ENCODE assay signal across 18 cellular contexts in genomic region chr11:65803797-65804492, GRCh38. TPM values are rescaled to one million over a fixed set of nuclear protein-coding genes. Genes with fewer than 3 reads are reported as not detected.
A peak's percentile ranks its signal among the peaks of the same experiment; 100 is the strongest.
DNase-seq lines count a peak whose midpoint lies in the region; ATAC-seq and TF ChIP-seq lines count a peak whose summit lies in the region.
"Had no signal": no experiment of that assay in that cellular context is flagged by ENCODE, and none has a peak within 500 bp of the region (broad histone marks: within the 10 kb centered on the region; RNA-seq: fewer than 3 reads in every experiment).

No MANE protein-coding gene starts in this region.

- TF ChIP-seq CTCF in DND-41 (IDR thresholded peaks at IDR 0.05; ENCODE audit: borderline replicate concordance, extremely low read depth, low read length, poor library complexity, severe bottlenecking) (no peak), progenitor cell of endocrine pancreas (IDR thresholded peaks at IDR 0.05; ENCODE audit: unreplicated experiment) (no peak)

- DNase-seq in DND-41 (no peak), H7 (peak; percentile 55), progenitor cell of endocrine pancreas (ENCODE audit: low spot score, unreplicated experiment) (no peak), NCI-H2196 treated with DMSO at 0.1 percent for 48 hours (lab: John Stamatoyannopoulos, UW; ENCODE audit: unreplicated experiment) (no peak), Ammon's horn (ENCODE audit: low spot score) (no peak)
- DNase-seq in activated T-cell treated with anti-CD3 and anti-CD28 coated beads, Interleukin-2, amount 50 U/mL, for 24 hours = no peak
- DNase-seq: COR-L47, DMS153, KBM-7, NCI-H1417 treated with DMSO at 0.1 percent for 48 hours, NCI-H2029, NCI-H2171 treated with DMSO at 0.1 percent for 48 hours, NCI-H748 treated with DMSO at 0.1 percent for 48 hours, PC-3, SJCRH30 had no signal

- H3K9ac ChIP-seq in DND-41 (ENCODE audit: low read depth, low read length) = no peak overlapping the region

- peak; percentile 24; the same call in 1 of the 3 replicates for ATAC-seq in DND-41 (ENCODE audit: insufficient read depth, low read depth)
- ATAC-seq: PC-3 had no signal

- H3K4me3 Mint-ChIP-seq in dendritic cell treated with granulocyte-macrophage colony-stimulating factor and Interleukin-4, amounts not matched to agents 40 ng/mL and 50 ng/mL, for 4 days = no peak overlapping the region
- H3K4me3 Mint-ChIP-seq in progenitor cell of endocrine pancreas (ENCODE audit: low read depth) = no peak overlapping the region
- no peak overlapping the region for H3K4me3 Mint-ChIP-seq in activated T-cell treated with anti-CD3 and anti-CD28 coated beads, Interleukin-2, amount 50 U/mL, for 24 hours

- H3K27ac Mint-ChIP-seq in dendritic cell treated with granulocyte-macrophage colony-stimulating factor and Interleukin-4, amounts not matched to agents 40 ng/mL and 50 ng/mL, for 4 days = peak overlapping the region; percentile 23
- H3K27ac Mint-ChIP-seq in progenitor cell of endocrine pancreas = peak overlapping the region; percentile 23
- H3K27ac Mint-ChIP-seq in activated T-cell treated with anti-CD3 and anti-CD28 coated beads, Interleukin-2, amount 50 U/mL, for 24 hours = no peak overlapping the region

- no peaks in the 10 kb centered on the region for H3K4me1 ChIP-seq in DND-41 (ENCODE audit: insufficient read depth, low read length)
- H3K4me1 ChIP-seq: SJCRH30 had no signal

- intact Hi-C loops in dendritic cell treated with granulocyte-macrophage colony-stimulating factor and Interleukin-4, amounts not matched to agents 40 ng/mL and 50 ng/mL, for 4 days (cut with micrococcal nuclease) = no loop called here

- H3K27me3 Mint-ChIP-seq in dendritic cell treated with granulocyte-macrophage colony-stimulating factor and Interleukin-4, amounts not matched to agents 40 ng/mL and 50 ng/mL, for 4 days = peaks cover 56% of the 10 kb centered on the region
- peaks cover 24% of the 10 kb centered on the region for H3K27me3 Mint-ChIP-seq in progenitor cell of endocrine pancreas
- peaks cover 46% of the 10 kb centered on the region for H3K27me3 Mint-ChIP-seq in activated T-cell treated with anti-CD3 and anti-CD28 coated beads, Interleukin-2, amount 50 U/mL, for 24 hours

- no peaks in the 10 kb centered on the region for H3K36me3 Mint-ChIP-seq in dendritic cell treated with granulocyte-macrophage colony-stimulating factor and Interleukin-4, amounts not matched to agents 40 ng/mL and 50 ng/mL, for 4 days (ENCODE audit: low read depth)
- no peaks in the 10 kb centered on the region for H3K36me3 Mint-ChIP-seq in progenitor cell of endocrine pancreas (ENCODE audit: insufficient read depth)
- no peaks in the 10 kb centered on the region for H3K36me3 Mint-ChIP-seq in activated T-cell treated with anti-CD3 and anti-CD28 coated beads, Interleukin-2, amount 50 U/mL, for 24 hours (ENCODE audit: low read depth)
- H3K36me3 Mint-ChIP-seq: CD14-positive monocyte had no signal

- no peaks in the 10 kb centered on the region for H3K9me3 Mint-ChIP-seq in dendritic cell treated with granulocyte-macrophage colony-stimulating factor and Interleukin-4, amounts not matched to agents 40 ng/mL and 50 ng/mL, for 4 days
- no peaks in the 10 kb centered on the region for H3K9me3 Mint-ChIP-seq in progenitor cell of endocrine pancreas (ENCODE audit: low read depth)
- H3K9me3 Mint-ChIP-seq in activated T-cell treated with anti-CD3 and anti-CD28 coated beads, Interleukin-2, amount 50 U/mL, for 24 hours = no peaks in the 10 kb centered on the region

- H3K27ac ChIP-seq in DND-41 (ENCODE audit: low read length) = no peak overlapping the region
- H3K27ac ChIP-seq: SJCRH30 had no signal

- H2AFZ ChIP-seq in DND-41 (ENCODE audit: low read depth, low read length) = no peak overlapping the region

- H3K79me2 ChIP-seq in DND-41 (ENCODE audit: insufficient read depth, low read length) = no peaks in the 10 kb centered on the region

- peaks cover 3% of the 10 kb centered on the region for H3K27me3 ChIP-seq in DND-41 (ENCODE audit: insufficient read depth, low read length, poor library complexity)
- no peaks in the 10 kb centered on the region; the same call in 1 of the 2 replicates for H3K27me3 ChIP-seq in H7 (ENCODE audit: control insufficient read depth, insufficient read depth, low read length)

- H3K36me3 ChIP-seq in DND-41 (ENCODE audit: insufficient read depth, low read length) = no peaks in the 10 kb centered on the region
- no peaks in the 10 kb centered on the region for H3K36me3 ChIP-seq in H7 (replicated peaks; ENCODE audit: control insufficient read depth, insufficient read depth, low read length)
- H3K36me3 ChIP-seq: SJCRH30 had no signal

- H3K4me2 ChIP-seq in DND-41 (ENCODE audit: insufficient read depth, low read length) = no peak overlapping the region

- no peaks in the 10 kb centered on the region for H3K9me3 ChIP-seq in DND-41 (ENCODE audit: insufficient read depth, low read length, severe bottlenecking)
- H3K9me3 ChIP-seq: SJCRH30 had no signal

- H4K20me1 ChIP-seq in DND-41 (ENCODE audit: insufficient read depth, low read length) = no peaks in the 10 kb centered on the region

- peaks cover 26% of the 10 kb centered on the region for H3K4me1 Mint-ChIP-seq in dendritic cell treated with granulocyte-macrophage colony-stimulating factor and Interleukin-4, amounts not matched to agents 40 ng/mL and 50 ng/mL, for 4 days (ENCODE audit: low read depth)
- H3K4me1 Mint-ChIP-seq in progenitor cell of endocrine pancreas (ENCODE audit: low read depth) = no peaks in the 10 kb centered on the region
- H3K4me1 Mint-ChIP-seq in activated T-cell treated with anti-CD3 and anti-CD28 coated beads, Interleukin-2, amount 50 U/mL, for 24 hours (ENCODE audit: low read depth) = peaks cover under 1% of the 10 kb centered on the region

- H3K4me3 ChIP-seq in DND-41 (ENCODE audit: low read depth in 1 of 2, low read length in 2 of 2) = no peak overlapping the region
- no peak overlapping the region for H3K4me3 ChIP-seq in H7 (ENCODE audit: insufficient read depth, low read depth, low read length)
- H3K4me3 ChIP-seq: SJCRH30 had no signal

RNA-seq across cellular contexts. Expression of gene OVOL1, which starts 17.1 kb away (rescaled TPM):
- total RNA-seq in H7 (2014; rRNA removed; shearing (Covaris generic)) = 1.2 and 1.4 TPM in 2 replicates
- 12.4 and 12.7 TPM in 2 replicates for total RNA-seq in progenitor cell of endocrine pancreas
- total RNA-seq: NCI-H460, SJCRH30 had no signal

RNA-seq across cellular contexts. Expression of gene AP5B1, which starts 23.2 kb away (rescaled TPM):
- 6.7 and 7.8 TPM in 2 replicates for total RNA-seq in H7 (2014; rRNA removed; shearing (Covaris generic))
- total RNA-seq in progenitor cell of endocrine pancreas = 18.4 and 19.3 TPM in 2 replicates

RNA-seq across cellular contexts. Expression of gene SNX32, which starts 29.8 kb away (rescaled TPM):
- total RNA-seq in H7 (2014; rRNA removed; shearing (Covaris generic)) = 0.26 and 0.80 TPM in 2 replicates
- 3.6 and 4.6 TPM in 2 replicates for total RNA-seq in progenitor cell of endocrine pancreas
- total RNA-seq: PC-3 had no signal

RNA-seq across cellular contexts. Expression of gene CFL1, which starts 54.0 kb away (rescaled TPM):
- 916 and 1,083 TPM in 2 replicates for total RNA-seq in H7 (2014; rRNA removed; shearing (Covaris generic))
- 864 and 890 TPM in 2 replicates for total RNA-seq in progenitor cell of endocrine pancreas

RNA-seq across cellular contexts. Expression of gene MUS81, which starts 56.3 kb away (rescaled TPM):
- total RNA-seq in H7 (2014; rRNA removed; shearing (Covaris generic)) = 38.0 and 49.7 TPM in 2 replicates
- 55.5 and 60.5 TPM in 2 replicates for total RNA-seq in progenitor cell of endocrine pancreas
